7 cellular contexts compared by ENCODE assay signal in genomic region chr18:13216732-13217465, GRCh38. TPM values are rescaled to one million over a fixed set of nuclear protein-coding genes. Genes with fewer than 3 reads are reported as not detected.
A peak's percentile ranks its signal among the peaks of the same experiment; 100 is the strongest.
DNase-seq lines count a peak whose midpoint lies in the region; ATAC-seq and TF ChIP-seq lines count a peak whose summit lies in the region.

No MANE protein-coding gene starts in this region.

- H3K27me3 Mint-ChIP-seq in endothelial cell (ENCODE audit: unreplicated experiment): peaks cover 13% of the 10 kb centered on the region
- peaks cover 44 to 62% of the 10 kb centered on the region in 2 donors for H3K27me3 Mint-ChIP-seq in natural killer cell treated with Interleukin-12 subunit alpha and Interleukin-12 subunit beta and Interleukin-15 and Interleukin-18, amount 100 ng/mL, for 72 hours

- DNase-seq in KBM-7 (peak; percentile 35), endothelial cell (ENCODE audit: low spot score) (peak; percentile 68), tibial artery (peak; percentile 43 to 79), A172 (ENCODE audit: low spot score) (no peak)
- DNase-seq in activated CD4-positive, alpha-beta T cell treated with anti-CD3 and anti-CD28 coated beads, Interleukin-2, amount 50 U/mL, for 48 hours: peak; percentile 53 to 61
- DNase-seq in natural killer cell treated with Interleukin-12 subunit alpha and Interleukin-12 subunit beta and Interleukin-15 and Interleukin-18, amount 100 ng/mL, for 72 hours (ENCODE audit: low spot score): no peak

- H3K27me3 ChIP-seq in tibial artery: no peaks in the 10 kb centered on the region

- H3K4me3 Mint-ChIP-seq in endothelial cell (ENCODE audit: unreplicated experiment): peak overlapping the region; percentile 92
- H3K4me3 Mint-ChIP-seq in natural killer cell treated with Interleukin-12 subunit alpha and Interleukin-12 subunit beta and Interleukin-15 and Interleukin-18, amount 100 ng/mL, for 72 hours: peak overlapping the region; percentile 70

- H3K27ac Mint-ChIP-seq in endothelial cell (ENCODE audit: unreplicated experiment): peak overlapping the region; percentile 64
- no peak overlapping the region for H3K27ac Mint-ChIP-seq in natural killer cell treated with Interleukin-12 subunit alpha and Interleukin-12 subunit beta and Interleukin-15 and Interleukin-18, amount 100 ng/mL, for 72 hours

- H3K4me3 ChIP-seq in tibial artery: peak overlapping the region; percentile 86 to 95

- TF ChIP-seq CTCF in endothelial cell (IDR thresholded peaks at IDR 0.05; ENCODE audit: unreplicated experiment) (peak; percentile 11), tibial artery (IDR thresholded peaks at IDR 0.05) (peak; percentile 18 to 39)

- ATAC-seq in GM18907 (IDR thresholded peaks at IDR 0.05; ENCODE audit: unreplicated experiment): peak; percentile 51
- peak; percentile 26 to 66 for ATAC-seq in natural killer cell treated with Interleukin-12 subunit alpha and Interleukin-12 subunit beta and Interleukin-15 and Interleukin-18, amount 100 ng/mL, for 72 hours

- H3K36me3 Mint-ChIP-seq in endothelial cell (ENCODE audit: low read depth, unreplicated experiment): peaks cover 4% of the 10 kb centered on the region
- H3K36me3 Mint-ChIP-seq in natural killer cell treated with Interleukin-12 subunit alpha and Interleukin-12 subunit beta and Interleukin-15 and Interleukin-18, amount 100 ng/mL, for 72 hours: peaks cover 5% of the 10 kb centered on the region

- in situ Hi-C loops in KBM-7 (cut with MboI; ENCODE audit: low pct_unique_long_range_greater_than_20kb, low sequenced_read_pairs): no loop called here

- intact Hi-C loops in tibial artery (cut with DNase I; ENCODE audit: low total_unique reads): loop anchor here (2.0 to 5.0 kb wide), 3 partner anchors 45 to 316 kb away; no protein-coding TSS in a partner anchor

- H3K9me3 ChIP-seq in tibial artery: no peaks in the 10 kb centered on the region

- H3K36me3 ChIP-seq in tibial artery: no peaks in the 10 kb centered on the region

- H3K4me1 Mint-ChIP-seq in endothelial cell (ENCODE audit: unreplicated experiment): peaks cover 33% of the 10 kb centered on the region
- H3K4me1 Mint-ChIP-seq in natural killer cell treated with Interleukin-12 subunit alpha and Interleukin-12 subunit beta and Interleukin-15 and Interleukin-18, amount 100 ng/mL, for 72 hours (ENCODE audit: low read depth in 2 of 2): peaks cover 4 to 5% of the 10 kb centered on the region in 2 donors

- H3K27ac ChIP-seq in tibial artery: peak overlapping the region; percentile 89

- H3K9me3 Mint-ChIP-seq in endothelial cell (ENCODE audit: unreplicated experiment): no peaks in the 10 kb centered on the region
- no peaks in the 10 kb centered on the region for H3K9me3 Mint-ChIP-seq in natural killer cell treated with Interleukin-12 subunit alpha and Interleukin-12 subunit beta and Interleukin-15 and Interleukin-18, amount 100 ng/mL, for 72 hours

- H3K4me1 ChIP-seq in tibial artery: peaks cover 6 to 39% (median 32%) of the 10 kb centered on the region in 4 donors

RNA-seq across cellular contexts. Expression of gene LDLRAD4, which starts 1.7 kb away (rescaled TPM):
- 34.1 TPM for total RNA-seq in endothelial cell (ENCODE audit: unreplicated experiment)
- total RNA-seq in natural killer cell treated with Interleukin-12 subunit alpha and Interleukin-12 subunit beta and Interleukin-15 and Interleukin-18, amount 100 ng/mL, for 72 hours: 10 to 100 TPM; 16.3 to 19.5 TPM
- total RNA-seq in A172 (2014; rRNA removed; shearing (Covaris generic)): 5.7 and 8.9 TPM in 2 replicates

Comparison
In these comparisons a context has a peak if more than half of its experiments do, and no peak if none do; other contexts are left out.
1. DNase-seq: peak in KBM-7 (single experiment), activated CD4-positive, alpha-beta T cell treated with anti-CD3 and anti-CD28 coated beads, Interleukin-2, amount 50 U/mL, for 48 hours (2 of 2), endothelial cell (single experiment) and tibial artery (2 of 2); none in natural killer cell treated with Interleukin-12 subunit alpha and Interleukin-12 subunit beta and Interleukin-15 and Interleukin-18, amount 100 ng/mL, for 72 hours (single experiment) and A172 (single experiment).